18 cellular contexts compared by ENCODE assay signal in genomic region chr7:104276730-104277129, GRCh38. TPM values are rescaled to one million over a fixed set of nuclear protein-coding genes. Genes with fewer than 3 reads are reported as not detected.
"Had no signal": no experiment of that assay in that cellular context is flagged by ENCODE, and none has a peak within 500 bp of the region (broad histone marks: within the 10 kb centered on the region; RNA-seq: fewer than 3 reads in every experiment).

No MANE protein-coding gene starts in this region.

RNA-seq across cellular contexts. Expression of gene LHFPL3, which starts 51.7 kb away (rescaled TPM):
- total RNA-seq: activated naive CD4-positive, alpha-beta T cell treated with anti-CD3 and anti-CD28 coated beads for 36 hours; activated naive CD4-positive, alpha-beta T cell treated with anti-CD3 and anti-CD28 coated beads, Interleukin-2, amount 50 U/mL, for 72 hours; activated naive CD8-positive, alpha-beta T cell treated with anti-CD3 and anti-CD28 coated beads for 36 hours; activated naive CD8-positive, alpha-beta T cell treated with anti-CD3 and anti-CD28 coated beads, Interleukin-2, amount 10 ng/mL, durations not matched to agents 7 days and 5 days; activated T-cell treated with anti-CD3 and anti-CD28 coated beads, Interleukin-2, amount 50 U/mL, for 4 hours; activated T-cell treated with anti-CD3 and anti-CD28 coated beads, Interleukin-2, amount 50 U/mL, for 72 hours; activated T-helper 1 cell treated with anti-CD3 and anti-CD28 coated beads, Interleukin-12 subunit alpha, Interleukin-12 subunit beta, Interleukin-2, Interleukin-4 antibody, amounts not matched to agents 30 ng/mL and 10 ng/mL and 1 ng/mL, durations not matched to agents 14 hours and 24 hours and 36 hours; activated T-helper 17 cell treated with anti-CD3 and anti-CD28 coated beads, Interleukin-2, amount 50 U/mL, for 72 hours; activated T-helper 2 cell treated with anti-CD3 and anti-CD28 coated beads, Interferon-gamma antibody, Interleukin-2, Interleukin-4, amounts not matched to agents 10 μg/mL and 5 μg/mL and 100 μg/mL, durations not matched to agents 14 hours and 24 hours and 36 hours; aorta; ascending aorta; astrocyte; body of pancreas; breast epithelium; bronchial epithelial cell; cardiac muscle cell; cardiac septum had no signal
- polyA plus RNA-seq: adrenal gland, aorta, cardiac muscle cell had no signal
